11 cellular contexts compared by ENCODE assay signal in the genomic region with DNA sequence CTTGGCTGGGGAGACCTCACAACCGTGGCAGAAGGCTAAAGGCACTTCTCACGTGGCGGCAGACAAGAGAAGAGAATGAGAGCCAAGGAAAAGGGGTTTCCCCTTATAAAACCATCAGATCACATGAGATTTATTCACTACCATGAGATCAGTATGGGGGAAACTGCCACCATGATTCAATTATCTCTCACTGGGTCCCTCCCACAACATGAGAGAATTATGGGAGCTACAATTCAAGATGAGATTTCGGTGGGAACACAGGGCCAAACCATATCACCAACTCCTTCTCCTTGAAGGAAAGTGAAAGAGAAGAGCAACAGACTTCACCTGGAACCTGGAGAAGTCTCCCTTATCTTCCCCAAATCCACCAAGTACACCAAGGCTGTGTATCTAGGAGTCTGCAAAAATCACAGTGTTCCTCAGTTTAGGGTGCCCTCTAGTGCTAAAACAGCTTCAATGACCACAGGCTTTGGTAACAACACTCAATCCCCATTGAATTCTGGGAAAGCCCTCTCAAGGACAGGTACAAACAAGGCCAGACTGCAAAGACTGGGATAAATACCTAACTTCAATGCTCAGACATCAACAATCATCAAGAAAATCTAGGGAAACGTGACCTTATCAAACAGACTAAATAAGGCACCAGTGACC.
DNase-seq lines count a peak whose midpoint lies in the region; TF ChIP-seq lines count a peak whose summit lies in the region.
"Had no signal": no experiment of that assay in that cellular context is flagged by ENCODE, and none has a peak within 500 bp of the region (broad histone marks: within the 10 kb centered on the region; RNA-seq: fewer than 3 reads in every experiment).

No MANE protein-coding gene starts in this region.

- no peak overlapping the region for H3K27ac ChIP-seq in adrenal gland
- no peak overlapping the region for H3K27ac ChIP-seq in suprapubic skin
- H3K27ac ChIP-seq: BLaER1 treated with 17β-estradiol and CSF1 and Interleukin-3, amounts not matched to agents 10 nM and 100 nM had no signal

- H3K27me3 ChIP-seq in adrenal gland (no peaks in the 10 kb centered on the region), suprapubic skin (no peaks in the 10 kb centered on the region)
- H3K27me3 ChIP-seq: BLaER1 treated with 17β-estradiol and CSF1 and Interleukin-3, amounts not matched to agents 10 nM and 100 nM had no signal

- peak; percentile 17 to 71 (median 38) for DNase-seq in NCI-H1417 (lab: John Stamatoyannopoulos, UW)
- DNase-seq in NCI-H1417 treated with DMSO at 0.1 percent for 48 hours (lab: John Stamatoyannopoulos, UW) = no peak
- DNase-seq in NCI-H2029 treated with DMSO at 0.1 percent for 48 hours (lab: John Stamatoyannopoulos, UW) = peak; percentile 5
- peak; percentile 6 to 56 for DNase-seq in cardiac fibroblast (ENCODE audit: low read depth in 2 of 2)
- DNase-seq in retinal pigment epithelial cell (ENCODE audit: low read depth) = no peak
- DNase-seq in adrenal gland = no peak
- no peak for DNase-seq in activated gamma-delta T cell (lab: John Stamatoyannopoulos, UW)
- DNase-seq in suprapubic skin (ENCODE audit: low spot score in 2 of 2) = no peak
- DNase-seq: head of caudate nucleus, Right ventricle myocardium superior had no signal

- WGBS in adrenal gland, 4 donors = 64 to 74% (median 73%) methylated on average over 5 of the region's 5 CpGs
- 80% methylated on average over 5 of the region's 5 CpGs for WGBS in suprapubic skin

- H3K36me3 ChIP-seq in adrenal gland (replicated peaks in 1 of 2) = no peaks in the 10 kb centered on the region
- H3K36me3 ChIP-seq in suprapubic skin = no peaks in the 10 kb centered on the region
- H3K36me3 ChIP-seq: BLaER1 treated with 17β-estradiol and CSF1 and Interleukin-3, amounts not matched to agents 10 nM and 100 nM had no signal

- H3K4me1 ChIP-seq in adrenal gland (replicated peaks in 1 of 2) (no peaks in the 10 kb centered on the region), suprapubic skin (no peaks in the 10 kb centered on the region)

- intact Hi-C loops in adrenal gland (cut with DNase I) = no loop called here

- H3K9me3 ChIP-seq in adrenal gland (replicated peaks in 1 of 3) = no peaks in the 10 kb centered on the region
- H3K9me3 ChIP-seq in suprapubic skin = no peaks in the 10 kb centered on the region

- TF ChIP-seq CTCF in cardiac fibroblast (IDR thresholded peaks at IDR 0.05; ENCODE audit: low read depth, low read length) (peak; percentile 60), retinal pigment epithelial cell (conservative IDR thresholded peaks at IDR 0.05; ENCODE audit: low read depth, low read length) (peak; percentile 44), adrenal gland (IDR thresholded peaks at IDR 0.05) (no peak), suprapubic skin (IDR thresholded peaks at IDR 0.05) (no peak)

- no peak for TF ChIP-seq EP300 in suprapubic skin (IDR thresholded peaks at IDR 0.05)

- TF ChIP-seq POLR2A in adrenal gland (IDR thresholded peaks at IDR 0.05) (no peak), suprapubic skin (IDR thresholded peaks at IDR 0.05) (no peak)

- no peak overlapping the region for H3K4me3 ChIP-seq in cardiac fibroblast (replicated peaks in 1 of 2; ENCODE audit: low read depth in 2 of 2, low read length in 2 of 2)
- H3K4me3 ChIP-seq in retinal pigment epithelial cell (ENCODE audit: low read length) = no peak overlapping the region
- no peak overlapping the region for H3K4me3 ChIP-seq in adrenal gland
- H3K4me3 ChIP-seq in suprapubic skin = no peak overlapping the region
- H3K4me3 ChIP-seq: BLaER1 treated with 17β-estradiol and CSF1 and Interleukin-3, amounts not matched to agents 10 nM and 100 nM had no signal

Comparison
In these comparisons a context has a peak if more than half of its experiments do, and no peak if none do; other contexts are left out.
1. DNase-seq: peak in NCI-H1417 (3 of 3), NCI-H2029 treated with DMSO at 0.1 percent for 48 hours (single experiment) and cardiac fibroblast (2 of 2); none in NCI-H1417 treated with DMSO at 0.1 percent for 48 hours (single experiment), retinal pigment epithelial cell (single experiment), adrenal gland (0 of 7), activated gamma-delta T cell (single experiment) and suprapubic skin (0 of 2).
2. CTCF ChIP-seq: peak in cardiac fibroblast (single experiment) and retinal pigment epithelial cell (single experiment); none in adrenal gland (0 of 6) and suprapubic skin (0 of 2).